ENCODE assay signal across 17 cellular contexts in genomic region chr6:170448745-170449144, GRCh38.
"Had no signal": no experiment of that assay in that cellular context is flagged by ENCODE, and none has a peak within 500 bp of the region (broad histone marks: within the 10 kb centered on the region; RNA-seq: fewer than 3 reads in every experiment).

No MANE protein-coding gene starts in this region.

- H3K27me3 Mint-ChIP-seq: activated CD4-positive, alpha-beta memory T cell treated with anti-CD3 and anti-CD28 coated beads for 36 hours; activated naive CD8-positive, alpha-beta T cell treated with anti-CD3 and anti-CD28 coated beads for 36 hours had no signal

- DNase-seq: activated CD4-positive, alpha-beta memory T cell treated with anti-CD3 and anti-CD28 coated beads for 36 hours; activated CD4-positive, alpha-beta T cell treated with anti-CD3 and anti-CD28 coated beads for 48 hours; activated naive CD4-positive, alpha-beta T cell; activated naive CD8-positive, alpha-beta T cell treated with anti-CD3 and anti-CD28 coated beads for 36 hours; cerebellar nuclear complex; effector CD4-positive, alpha-beta T cell; erythroblast; hippocampal formation; kidney glomerular epithelial cell; left ventricle myocardium inferior; nephron progenitor cell; stimulated activated CD4-positive, alpha-beta T cell treated with anti-CD3 and anti-CD28 coated beads, Interleukin-4, amount 100 ng/mL, for 1 hour; stimulated activated naive CD4-positive, alpha-beta T cell treated with Interleukin-2 at 50 U/mL for 16 hours; T-helper 17 cell; upper lobe of left lung had no signal

- H3K27me3 ChIP-seq: foreskin keratinocyte, upper lobe of left lung had no signal

- H3K9me3 ChIP-seq: left ventricle myocardium inferior, prostate gland, upper lobe of left lung had no signal

- ATAC-seq: foreskin keratinocyte, T-helper 17 cell had no signal

- H3K27ac Mint-ChIP-seq: activated CD4-positive, alpha-beta memory T cell treated with anti-CD3 and anti-CD28 coated beads for 36 hours; activated naive CD8-positive, alpha-beta T cell treated with anti-CD3 and anti-CD28 coated beads for 36 hours; nephron progenitor cell; T-helper 17 cell had no signal

- H3K4me1 ChIP-seq: foreskin keratinocyte, left ventricle myocardium inferior, prostate gland, upper lobe of left lung had no signal

- H3K27ac ChIP-seq: foreskin keratinocyte, left ventricle myocardium inferior, prostate gland, upper lobe of left lung had no signal

- H3K9me3 Mint-ChIP-seq: activated CD4-positive, alpha-beta memory T cell treated with anti-CD3 and anti-CD28 coated beads for 36 hours; activated naive CD8-positive, alpha-beta T cell treated with anti-CD3 and anti-CD28 coated beads for 36 hours; nephron progenitor cell had no signal

- H3K4me3 ChIP-seq: left ventricle myocardium inferior, prostate gland, upper lobe of left lung had no signal

- H3K4me3 Mint-ChIP-seq: activated CD4-positive, alpha-beta memory T cell treated with anti-CD3 and anti-CD28 coated beads for 36 hours; activated naive CD8-positive, alpha-beta T cell treated with anti-CD3 and anti-CD28 coated beads for 36 hours; nephron progenitor cell; T-helper 17 cell had no signal

- H3K36me3 ChIP-seq: left ventricle myocardium inferior, prostate gland, upper lobe of left lung had no signal

- H3K4me1 Mint-ChIP-seq: activated naive CD8-positive, alpha-beta T cell treated with anti-CD3 and anti-CD28 coated beads for 36 hours had no signal

- H3K36me3 Mint-ChIP-seq: activated CD4-positive, alpha-beta memory T cell treated with anti-CD3 and anti-CD28 coated beads for 36 hours; activated naive CD8-positive, alpha-beta T cell treated with anti-CD3 and anti-CD28 coated beads for 36 hours had no signal
